In the genomic region with DNA sequence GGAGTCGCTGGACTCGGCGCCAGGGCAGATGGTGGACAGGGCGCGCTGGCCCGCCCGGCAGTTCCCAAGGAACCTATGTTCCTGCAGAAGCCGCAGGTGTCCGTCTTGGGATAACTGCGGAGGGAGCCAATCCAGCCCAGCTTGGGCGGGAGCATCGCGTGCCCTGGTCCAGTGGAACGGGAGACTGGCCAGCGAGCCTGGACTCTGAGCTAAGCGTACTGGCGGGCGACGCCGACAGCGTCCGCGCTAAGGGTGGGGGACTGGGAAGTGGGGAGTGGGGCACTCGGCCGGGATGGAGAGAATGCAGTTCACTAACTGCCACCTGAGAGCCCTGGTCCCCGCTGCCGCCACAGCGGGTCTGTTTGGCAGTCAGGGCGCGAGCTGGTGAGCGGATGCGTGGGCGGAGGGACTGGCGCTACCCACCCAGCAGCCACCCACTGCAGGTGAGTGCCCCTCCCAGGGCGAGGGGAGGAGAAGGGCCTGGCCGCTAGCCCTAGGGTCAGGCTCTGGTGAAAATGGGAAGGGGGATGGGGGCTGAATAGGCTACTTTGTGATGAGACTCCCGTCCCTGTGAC, we compare ENCODE assay signal across 1 cellular context.
TF ChIP-seq lines count a peak whose summit lies in the region.

No MANE protein-coding gene starts in this region.

TF ChIP-seq in A549, 52 proteins besides CTCF, POLR2A, EP300 and RAD21 (continued from another document):
- TF ChIP-seq, protein P1, sequence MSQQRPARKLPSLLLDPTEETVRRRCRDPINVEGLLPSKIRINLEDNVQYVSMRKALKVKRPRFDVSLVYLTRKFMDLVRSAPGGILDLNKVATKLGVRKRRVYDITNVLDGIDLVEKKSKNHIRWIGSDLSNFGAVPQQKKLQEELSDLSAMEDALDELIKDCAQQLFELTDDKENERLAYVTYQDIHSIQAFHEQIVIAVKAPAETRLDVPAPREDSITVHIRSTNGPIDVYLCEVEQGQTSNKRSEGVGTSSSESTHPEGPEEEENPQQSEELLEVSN (IDR thresholded peaks at IDR 0.05; ENCODE audit: borderline replicate concordance, low read depth): no peak
- no peak for TF ChIP-seq PHF8 (IDR thresholded peaks at IDR 0.05; ENCODE audit: borderline replicate concordance, low read depth)
- no peak for TF ChIP-seq EHMT2 (IDR thresholded peaks at IDR 0.05; ENCODE audit: low read depth)
- TF ChIP-seq SREBF2 (IDR thresholded peaks at IDR 0.05): no peak
TF ChIP-seq in A549: peak in this region for 0.
